ENCODE assay signal across 8 cellular contexts in genomic region chr14:104650057-104650980, GRCh38. TPM values are rescaled to one million over a fixed set of nuclear protein-coding genes. Genes with fewer than 3 reads are reported as not detected.
A peak's percentile ranks its signal among the peaks of the same experiment; 100 is the strongest.
DNase-seq lines count a peak whose midpoint lies in the region; ATAC-seq and TF ChIP-seq lines count a peak whose summit lies in the region.

No MANE protein-coding gene starts in this region.

- H3K27me3 ChIP-seq in SU-DHL-6 (ENCODE audit: low read length), result no peaks in the 10 kb centered on the region
- no peaks in the 10 kb centered on the region for H3K27me3 ChIP-seq in ascending aorta

- no peaks in the 10 kb centered on the region for H3K9me2 ChIP-seq in SU-DHL-6 (replicated peaks; ENCODE audit: insufficient read depth, low read length)

- H3K4me1 ChIP-seq in ascending aorta, result peaks cover 1 to 4% of the 10 kb centered on the region in 2 donors

- H3K79me2 ChIP-seq in SU-DHL-6 (ENCODE audit: insufficient read depth, low read length), result no peaks in the 10 kb centered on the region

- peak; percentile 50 for ATAC-seq in HG03442 (IDR thresholded peaks at IDR 0.05; ENCODE audit: unreplicated experiment)

- intact Hi-C loops in ascending aorta (cut with DNase I), result loop anchor here (1.0 to 2.0 kb wide), 2 partner anchors 30 to 58 kb away; no protein-coding TSS in a partner anchor

- peak overlapping the region; percentile 44 for H3K4me2 ChIP-seq in SU-DHL-6 (ENCODE audit: low read depth, low read length, poor library complexity, severe bottlenecking)

- peak overlapping the region; percentile 29 for H3K4me3 ChIP-seq in GM12864 (ENCODE audit: low read depth, low read length)
- H3K4me3 ChIP-seq in SU-DHL-6 (ENCODE audit: insufficient read depth, low read length, poor library complexity, severe bottlenecking), result no peak overlapping the region
- peak overlapping the region; percentile 51 to 64 for H3K4me3 ChIP-seq in ascending aorta
- H3K4me3 ChIP-seq in retinal pigment epithelial cell (ENCODE audit: low read length), result peak overlapping the region; percentile 57

- peak; percentile 99 for TF ChIP-seq CTCF in GM12864 (IDR thresholded peaks at IDR 0.05; ENCODE audit: low read depth, low read length, missing control alignments)
- peak; percentile 99 for TF ChIP-seq CTCF in SU-DHL-6 (IDR thresholded peaks at IDR 0.05; ENCODE audit: insufficient read depth, low read length, poor library complexity, severe bottlenecking)
- peak; percentile 86 to 99 (median 98) for TF ChIP-seq CTCF in ascending aorta (IDR thresholded peaks at IDR 0.05)
- peak; percentile 98 for TF ChIP-seq CTCF in retinal pigment epithelial cell (conservative IDR thresholded peaks at IDR 0.05; ENCODE audit: low read depth, low read length)

- DNase-seq in GM12864 (ENCODE audit: low read depth), result no peak
- DNase-seq in ascending aorta (ENCODE audit: low spot score in 2 of 2), result peak in 1 of 2 donors; percentile 79
- DNase-seq in hypothalamus (lab: John Stamatoyannopoulos, UW), result peak in 45 of 51 donors; percentile 13 to 79 (median 48)
- DNase-seq in retinal pigment epithelial cell (ENCODE audit: low read depth), result no peak
- DNase-seq in DMS79 (lab: John Stamatoyannopoulos, UW), result no peak
- DNase-seq in NCI-H446 treated with DMSO at 0.1 percent for 48 hours (lab: John Stamatoyannopoulos, UW), result no peak

- H4K20me1 ChIP-seq in SU-DHL-6 (ENCODE audit: low read depth, low read length), result no peaks in the 10 kb centered on the region

- no peaks in the 10 kb centered on the region for H3K36me3 ChIP-seq in SU-DHL-6 (ENCODE audit: low read length)
- no peaks in the 10 kb centered on the region for H3K36me3 ChIP-seq in ascending aorta

- peak overlapping the region; percentile 15; the same call in 1 of the 2 replicates for H3K9ac ChIP-seq in SU-DHL-6 (ENCODE audit: low read length)

- H2AFZ ChIP-seq in SU-DHL-6 (ENCODE audit: low read depth, low read length, severe bottlenecking), result peak overlapping the region; percentile 29

- 0 out of 2 replicates have a peak, but pooled peaks cover under 1% of the 10 kb centered on the region for H3F3A ChIP-seq in SU-DHL-6 (ENCODE audit: insufficient read depth)

- H3K27ac ChIP-seq in SU-DHL-6 (ENCODE audit: low read depth, low read length), result no peak overlapping the region
- no peak overlapping the region for H3K27ac ChIP-seq in ascending aorta

- H3K9me3 ChIP-seq in SU-DHL-6 (ENCODE audit: insufficient read depth, low read length) (peaks cover 17% of the 10 kb centered on the region; the same call in 1 of the 2 replicates), ascending aorta (no peaks in the 10 kb centered on the region)

RNA-seq across cellular contexts. Expression of gene INF2, which starts 39.1 kb away (rescaled TPM):
- total RNA-seq in ascending aorta, result 249 TPM

RNA-seq across cellular contexts. Expression of gene TMEM179, which starts 45.7 kb away (rescaled TPM):
- total RNA-seq in ascending aorta, result not detected

Comparison
In these comparisons a context has a peak if more than half of its experiments do, and no peak if none do; other contexts are left out.
1. DNase-seq: peak in hypothalamus (45 of 51); none in GM12864 (single experiment), retinal pigment epithelial cell (single experiment), DMS79 (single experiment) and NCI-H446 treated with DMSO at 0.1 percent for 48 hours (single experiment).
2. Peak in every context shown above with its lines, with median percentiles within 50 percentile points of each other: CTCF ChIP-seq.